8 cellular contexts compared by ENCODE assay signal in the genomic region with DNA sequence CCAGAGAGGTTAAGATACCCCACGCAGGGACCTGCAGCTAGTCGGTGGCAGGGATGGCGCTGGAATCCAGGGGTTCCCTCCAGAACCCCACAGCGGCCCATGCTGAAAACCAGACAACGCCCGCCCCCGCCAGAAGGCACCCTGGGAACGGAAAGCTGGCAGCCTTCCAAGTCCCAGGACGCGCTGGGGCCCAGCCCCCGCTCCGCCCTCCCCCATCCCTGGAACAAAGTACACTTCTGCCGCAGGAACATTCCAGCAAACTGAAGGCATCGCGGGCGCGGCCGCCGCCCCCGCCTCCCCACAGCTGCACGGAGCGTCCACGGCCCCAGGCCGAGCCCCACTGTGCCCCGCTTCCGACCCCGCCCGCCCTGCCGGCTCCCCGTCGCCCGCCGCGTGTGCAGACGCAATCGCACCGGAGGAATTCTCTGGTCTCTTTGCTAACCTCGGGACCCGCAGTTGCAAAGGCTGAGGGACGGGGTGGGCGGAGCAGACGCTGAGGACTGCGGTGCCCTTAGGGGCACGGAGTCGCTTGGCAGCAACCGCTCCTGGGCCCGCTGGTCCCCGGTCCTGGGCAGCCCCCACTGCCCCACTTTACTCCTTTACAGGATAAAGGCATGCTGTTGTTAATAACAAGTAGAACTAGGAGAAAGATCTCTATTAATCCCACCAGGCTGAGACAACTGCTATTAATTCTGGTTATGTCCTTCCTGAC. TPM values are rescaled to one million over a fixed set of nuclear protein-coding genes. Genes with fewer than 3 reads are reported as not detected.
A peak's percentile ranks its signal among the peaks of the same experiment; 100 is the strongest.
DNase-seq lines count a peak whose midpoint lies in the region; ATAC-seq, FAIRE-seq and TF ChIP-seq lines count a peak whose summit lies in the region.

No MANE protein-coding gene starts in this region.

- H3K9me3 ChIP-seq in K562 (replicated peaks; ENCODE audit: control insufficient read depth, insufficient read depth, low read depth, low read length): no peaks in the 10 kb centered on the region
- no peaks in the 10 kb centered on the region for H3K9me3 ChIP-seq in iPS DF 6.9 (ENCODE audit: control insufficient read depth, insufficient read depth, low read length)

- CTCF ChIA-PET in K562 (lab: Yijun Ruan, JAX; ENCODE audit: low intra/inter-chr PET ratio): no interaction called here

- no peaks in the 10 kb centered on the region for H3K9me1 ChIP-seq in K562 (ENCODE audit: control insufficient read depth, insufficient read depth, low read length)

- under 1% methylated on average over 32 of the region's 48 CpGs for WGBS in K562 (ENCODE audit: insufficient coverage, low coverage, missing lambda C conversion rate)
- WGBS in iPS DF 6.9 (ENCODE audit: insufficient coverage, insufficient read length): no CpG with 5 or more reads among the region's 48 CpGs

- no peaks in the 10 kb centered on the region for H3K79me2 ChIP-seq in KMS-11 (ENCODE audit: insufficient read depth, low read depth)
- H3K79me2 ChIP-seq in K562 (ENCODE audit: control insufficient read depth, insufficient read depth, low read length): no peaks in the 10 kb centered on the region

- intact Hi-C loops in K562 (cut with micrococcal nuclease): loop anchor here (5.0 kb wide), 2 partner anchors 38 to 168 kb away; a partner anchor contains a TSS

- peak; percentile 69 for TF ChIP-seq EP300 in K562 (IDR thresholded peaks at IDR 0.05; ENCODE audit: low read length)

- H3K36me3 ChIP-seq in KMS-11 (ENCODE audit: insufficient read depth) (no peaks in the 10 kb centered on the region), K562 (ENCODE audit: control insufficient read depth, insufficient read depth, low read length) (no peaks in the 10 kb centered on the region), iPS DF 6.9 (ENCODE audit: control insufficient read depth, insufficient read depth, low read length) (no peaks in the 10 kb centered on the region)

- no peaks in the 10 kb centered on the region; the same call in 1 of the 2 replicates for H3K27me3 ChIP-seq in KMS-11 (ENCODE audit: insufficient read depth, low read depth)
- H3K27me3 ChIP-seq in K562 (ENCODE audit: control insufficient read depth in 2 of 2, insufficient read depth in 2 of 2, low read length in 2 of 2): no peaks in the 10 kb centered on the region
- H3K27me3 ChIP-seq in iPS DF 6.9 (ENCODE audit: control insufficient read depth, insufficient read depth, low read length): no peaks in the 10 kb centered on the region; the same call in 1 of the 2 replicates

- TSS peak; percentile 35 for BruUV-seq in K562 (replicated peaks; lab: Mats Ljungman, UMichigan)

- H3K4me2 ChIP-seq in KMS-11 (peak overlapping the region; percentile 99), K562 (ENCODE audit: insufficient read depth, low read length) (peak overlapping the region; percentile 80)

- POLR2A ChIA-PET in K562 (lab: Yijun Ruan, JAX): interaction anchor here (0.6 to 3.1 kb wide), 8 partner anchors 8 to 1031 kb away, joined by 3 to 21 read pairs (median 3); no protein-coding TSS in a partner anchor

- peak; percentile 65 for TF ChIP-seq POLR2A in K562 (conservative IDR thresholded peaks at IDR 0.05)

- H3K4me1 ChIP-seq in KMS-11 (ENCODE audit: low read depth, poor library complexity, severe bottlenecking): peaks cover 10% of the 10 kb centered on the region
- H3K4me1 ChIP-seq in K562 (replicated peaks in 1 of 2; ENCODE audit: control insufficient read depth in 2 of 2, insufficient read depth in 2 of 2, low read length in 2 of 2): peaks cover 38 to 55% of the 10 kb centered on the region in 2 experiments
- H3K4me1 ChIP-seq in iPS DF 6.9 (ENCODE audit: control insufficient read depth, insufficient read depth, low read length): no peaks in the 10 kb centered on the region; the same call in 1 of the 2 replicates

- H3K9ac ChIP-seq in KMS-11: peak overlapping the region; percentile 62
- peak overlapping the region; percentile 84 to 96 for H3K9ac ChIP-seq in K562 (ENCODE audit: insufficient read depth in 1 of 2, low read depth in 2 of 2, low read length in 2 of 2)

- TF ChIP-seq CTCF in KMS-11 (conservative IDR thresholded peaks at IDR 0.05; ENCODE audit: low read depth, low read length): no peak
- no peak for TF ChIP-seq CTCF in K562 (IDR thresholded peaks at IDR 0.05 in 2 of 3, conservative IDR thresholded peaks at IDR 0.05 in 1 of 3; ENCODE audit: insufficient read depth in 2 of 3, low read depth in 1 of 3, low read length in 3 of 3)
- no peak for TF ChIP-seq CTCF in retinal pigment epithelial cell (conservative IDR thresholded peaks at IDR 0.05; ENCODE audit: low read depth, low read length)

- H3K27ac ChIP-seq in KMS-11 (no peak overlapping the region), K562 (ENCODE audit: extremely low read depth, low read depth, low read length) (peak overlapping the region; percentile 84), iPS DF 6.9 (ENCODE audit: low read length) (no peak overlapping the region)

- peak; percentile 85 for ATAC-seq in K562

- peak; percentile 75 for FAIRE-seq in K562 (lab: Jason Lieb, UNC)

- TF ChIP-seq RAD21 in K562 (CRISPR knock-in tag; conservative IDR thresholded peaks at IDR 0.05 in 1 of 2, IDR thresholded peaks at IDR 0.05 in 1 of 2): peak; percentile 16 to 25; a peak in 2 of 4 replicates

- DNase-seq in COLO668 (lab: John Stamatoyannopoulos, UW; ENCODE audit: unreplicated experiment): peak; percentile 85
- DNase-seq in T1000 (lab: John Stamatoyannopoulos, UW): peak; percentile 10
- peak; percentile 94 to 96 (median 96) for DNase-seq in K562 (ENCODE audit: extremely low read depth in 1 of 4, low spot score in 3 of 4)
- peak; percentile 31 for DNase-seq in iPS DF 6.9 (ENCODE audit: low read depth, low spot score)
- peak; percentile 56 for DNase-seq in retinal pigment epithelial cell (ENCODE audit: low read depth)
- no peak for DNase-seq in DMS153 (lab: John Stamatoyannopoulos, UW)
- DNase-seq in NCI-H128 (lab: John Stamatoyannopoulos, UW; ENCODE audit: unreplicated experiment): no peak

- in situ Hi-C loops in K562 (cut with MboI): no loop called here

- H4K20me1 ChIP-seq in KMS-11 (ENCODE audit: insufficient read depth) (no peaks in the 10 kb centered on the region), K562 (replicated peaks; ENCODE audit: control insufficient read depth, insufficient read depth, low read length) (no peaks in the 10 kb centered on the region)

- peak overlapping the region; percentile 96 for H2AFZ ChIP-seq in KMS-11 (ENCODE audit: low read depth)
- H2AFZ ChIP-seq in K562 (ENCODE audit: low read depth, low read length): peak overlapping the region; percentile 92

- H3K4me3 ChIP-seq in KMS-11 (IDR thresholded peaks at IDR 0.05; ENCODE audit: insufficient read depth, low read depth, low read length) (no peak overlapping the region), K562 (peak overlapping the region; percentile 41), iPS DF 6.9 (ENCODE audit: low read length) (peak overlapping the region; percentile 41; the same call in 1 of the 2 replicates), retinal pigment epithelial cell (ENCODE audit: low read length) (peak overlapping the region; percentile 42)

TF ChIP-seq in K562, 482 proteins besides CTCF, POLR2A, EP300 and RAD21 (continues in another document):
- no peak for TF ChIP-seq HNRNPK (IDR thresholded peaks at IDR 0.05; ENCODE audit: low read depth, low read length, poor library complexity, severe bottlenecking)

RNA-seq across cellular contexts. Expression of a gene that starts 44.8 kb away (rescaled TPM):
- not detected in 2 replicates for total RNA-seq in K562 (2011; cell fraction: chromatin; rRNA removed; ENCODE audit: low replicate concordance)
- total RNA-seq in K562 (2011; cell fraction: nucleolus; rRNA removed): not detected in 2 replicates
- total RNA-seq in K562 (2011; cell fraction: nucleoplasm; rRNA removed): not detected in 2 replicates
- total RNA-seq in K562 (2014; rRNA removed) (not detected in 2 replicates), K562 (2014; rRNA removed; fragmentation: Illumina TruSeq; extraction: Trizol) (not detected in 2 replicates), K562 (2015; rRNA removed; fragmentation: Illumina TruSeq; extraction: Trizol) (not detected in 2 replicates), K562 (2021) (not detected in 2 replicates)
- polyA plus RNA-seq in K562 (2011; rRNA removed) (not detected in 2 replicates), K562 (2014; fragmentation: Illumina TruSeq; extraction: Trizol) (not detected in 2 replicates), K562 (2014; fragmentation: Nextera tagmentation; extraction: Ambion mirVana) (not detected), K562 (2014; rRNA removed) (not detected in 2 replicates)
- not detected in 2 replicates for polyA plus RNA-seq in K562 (2011; cell fraction: cytosol; rRNA removed)
- not detected in 2 replicates for polyA plus RNA-seq in K562 (2011; cell fraction: nucleus; rRNA removed)
- polyA plus RNA-seq in K562 (2012): not detected in 2 replicates
- under 0.01 TPM in 2 replicates for polyA minus RNA-seq in K562 (2011; rRNA and poly(A)+ RNA removed)
- 667 TPM in 1 of 2 replicates, not detected in the other for polyA minus RNA-seq in K562 (2011; cell fraction: cytosol; rRNA and poly(A)+ RNA removed)
- polyA minus RNA-seq in K562 (2011; cell fraction: nucleus; rRNA and poly(A)+ RNA removed): under 0.01 TPM in 1 of 2 replicates, not detected in the other

RNA-seq across cellular contexts. Expression of a gene that starts 59.4 kb away (rescaled TPM):
- 0.12 and 0.25 TPM in 2 replicates for total RNA-seq in K562 (2011; cell fraction: chromatin; rRNA removed; ENCODE audit: low replicate concordance)
- total RNA-seq in K562 (2011; cell fraction: nucleolus; rRNA removed): 0.17 TPM in 1 of 2 replicates, not detected in the other
- 0.07 TPM in 1 of 2 replicates, not detected in the other for total RNA-seq in K562 (2011; cell fraction: nucleoplasm; rRNA removed)
- total RNA-seq in K562 (2014; rRNA removed) (0.12 and 0.41 TPM in 2 replicates), K562 (2014; rRNA removed; fragmentation: Illumina TruSeq; extraction: Trizol) (not detected in 2 replicates), K562 (2015; rRNA removed; fragmentation: Illumina TruSeq; extraction: Trizol) (0.07 TPM in 1 of 2 replicates, not detected in the other), K562 (2021) (0.31 TPM in 2 replicates)
- polyA plus RNA-seq in K562 (2011; rRNA removed) (0.04 and 0.08 TPM in 2 replicates), K562 (2014; fragmentation: Illumina TruSeq; extraction: Trizol) (0.04 and 0.07 TPM in 2 replicates), K562 (2014; fragmentation: Nextera tagmentation; extraction: Ambion mirVana) (not detected), K562 (2014; rRNA removed) (0.11 and 0.23 TPM in 2 replicates)
- polyA plus RNA-seq in K562 (2011; cell fraction: cytosol; rRNA removed): 0.01 and 0.07 TPM in 2 replicates
- polyA plus RNA-seq in K562 (2011; cell fraction: nucleus; rRNA removed): 0.18 and 0.22 TPM in 2 replicates
- polyA plus RNA-seq in K562 (2012): 0.13 and 0.43 TPM in 2 replicates
- 0.07 and 0.12 TPM in 2 replicates for polyA minus RNA-seq in K562 (2011; rRNA and poly(A)+ RNA removed)
- polyA minus RNA-seq in K562 (2011; cell fraction: cytosol; rRNA and poly(A)+ RNA removed): 0.36 TPM in 1 of 2 replicates, not detected in the other
- polyA minus RNA-seq in K562 (2011; cell fraction: nucleus; rRNA and poly(A)+ RNA removed): 0.13 and 0.33 TPM in 2 replicates

Comparison
In these comparisons a context has a peak if more than half of its experiments do, and no peak if none do; other contexts are left out.
1. DNase-seq: peak in COLO668 (single experiment), T1000 (single experiment), K562 (4 of 4), iPS DF 6.9 (single experiment) and retinal pigment epithelial cell (single experiment); none in DMS153 (single experiment) and NCI-H128 (single experiment).